In genomic region chr18:53790817-53791216, GRCh38 we compare ENCODE assay signal across 1 cellular context.
TF ChIP-seq lines count a peak whose summit lies in the region.

No MANE protein-coding gene starts in this region.

TF ChIP-seq in GM23338, 12 proteins besides CTCF, POLR2A, EP300 and RAD21 (continued from another document):
- TF ChIP-seq ZNF462 (CRISPR knock-in tag; IDR thresholded peaks at IDR 0.05), result no peak
- TF ChIP-seq POLR2AphosphoS5 (IDR thresholded peaks at IDR 0.05; ENCODE audit: low read depth), result no peak
- TF ChIP-seq ZNF331 (CRISPR knock-in tag; IDR thresholded peaks at IDR 0.05; ENCODE audit: low read depth), result no peak
- TF ChIP-seq NANOG (IDR thresholded peaks at IDR 0.05; ENCODE audit: borderline replicate concordance), result no peak
- no peak for TF ChIP-seq ZNF114 (CRISPR knock-in tag; IDR thresholded peaks at IDR 0.05)
- TF ChIP-seq EZH2 (IDR thresholded peaks at IDR 0.05; ENCODE audit: low read depth, unreplicated experiment), result no peak
- no peak for TF ChIP-seq REST (IDR thresholded peaks at IDR 0.05; ENCODE audit: unreplicated experiment)
- no peak for TF ChIP-seq STAT1 (IDR thresholded peaks at IDR 0.05; ENCODE audit: unreplicated experiment)
- TF ChIP-seq CREB1 (CRISPR knock-in tag; IDR thresholded peaks at IDR 0.05; ENCODE audit: low read depth), result no peak
